ENCODE assay signal across 21 cellular contexts in the genomic region with DNA sequence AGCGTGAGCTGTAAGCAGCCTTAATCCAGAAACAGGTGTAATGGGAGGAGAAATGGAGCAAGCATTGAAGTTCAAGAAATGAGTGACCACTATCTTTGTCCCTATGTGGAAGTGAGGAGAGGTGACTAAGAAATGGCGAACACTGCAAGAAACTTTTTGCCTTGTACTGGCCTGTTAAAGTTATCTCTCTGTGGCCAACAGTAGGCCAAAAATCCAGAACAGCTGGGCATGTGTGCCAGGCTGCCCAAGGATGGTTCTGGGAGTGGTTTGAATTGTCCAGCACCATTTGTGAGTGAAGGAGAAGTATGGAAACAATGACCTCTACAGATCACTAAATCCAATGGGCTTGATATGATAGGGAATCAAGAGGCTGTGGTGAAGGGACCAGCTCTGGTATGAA.
DNase-seq lines count a peak whose midpoint lies in the region; ATAC-seq, FAIRE-seq and TF ChIP-seq lines count a peak whose summit lies in the region.
"Had no signal": no experiment of that assay in that cellular context is flagged by ENCODE, and none has a peak within 500 bp of the region (broad histone marks: within the 10 kb centered on the region; RNA-seq: fewer than 3 reads in every experiment).

No MANE protein-coding gene starts in this region.

- H3K79me1 ChIP-seq in IMR-90 (ENCODE audit: low read depth in 1 of 2, low read length in 2 of 2) (peaks cover 0 to 26% of the 10 kb centered on the region in 2 experiments; a peak in 3 of 4 replicates), mesenchymal stem cell (replicated peaks; ENCODE audit: low read length, poor library complexity, severe bottlenecking) (peaks cover 3% of the 10 kb centered on the region), trophoblast cell (ENCODE audit: low read length) (peaks cover 19% of the 10 kb centered on the region)

- peak overlapping the region in 1 of 2 experiments; percentile 31 for H2BK12ac ChIP-seq in mesenchymal stem cell (ENCODE audit: low read length in 2 of 2)
- H2BK12ac ChIP-seq in trophoblast cell (ENCODE audit: low read length), result no peak overlapping the region

- H4K20me1 ChIP-seq in IMR-90 (ENCODE audit: insufficient read depth, low read length), result no peaks in the 10 kb centered on the region
- H4K20me1 ChIP-seq: BLaER1 had no signal

- H3K56ac ChIP-seq in IMR-90 (ENCODE audit: extremely low read depth, insufficient read depth, low read length), result no peak overlapping the region

- H2BK20ac ChIP-seq in IMR-90 (ENCODE audit: low read depth, low read length), result no peak overlapping the region

- H4K8ac ChIP-seq in IMR-90 (ENCODE audit: low read depth in 2 of 2, low read length in 2 of 2) (no peak overlapping the region), mesenchymal stem cell (ENCODE audit: low read length) (no peak overlapping the region), trophoblast cell (ENCODE audit: low read depth, low read length) (no peak overlapping the region)

- CTCF ChIA-PET in IMR-90 (lab: Yijun Ruan, JAX), result interaction anchor here (1.0 kb wide), 1 partner anchor 14 kb away, joined by 4 read pairs; no protein-coding TSS in a partner anchor

- no peak overlapping the region; the same call in 1 of the 2 replicates for H3K4ac ChIP-seq in IMR-90 (ENCODE audit: low read depth, low read length)
- no peak overlapping the region for H3K4ac ChIP-seq in mesenchymal stem cell (ENCODE audit: low read depth in 1 of 2, low read length in 2 of 2)
- H3K4ac ChIP-seq in trophoblast cell (ENCODE audit: low read depth, low read length), result no peak overlapping the region

- no peak overlapping the region for H3K9ac ChIP-seq in IMR-90 (ENCODE audit: low read depth, low read length)
- no peak overlapping the region for H3K9ac ChIP-seq in mesenchymal stem cell (ENCODE audit: low read length)
- H3K9ac ChIP-seq in trophoblast cell (ENCODE audit: low read length), result no peak overlapping the region
- H3K9ac ChIP-seq: BLaER1, GM23248 had no signal

- H3K9me3 ChIP-seq in IMR-90 (ENCODE audit: control insufficient read depth, insufficient read depth, low read length), result no peaks in the 10 kb centered on the region
- no peaks in the 10 kb centered on the region for H3K9me3 ChIP-seq in mesenchymal stem cell (ENCODE audit: control insufficient read depth, low read length)
- peaks cover 1% of the 10 kb centered on the region for H3K9me3 ChIP-seq in trophoblast cell (ENCODE audit: insufficient read depth, low read depth, low read length)
- H3K9me3 ChIP-seq in right lobe of liver, result no peaks in the 10 kb centered on the region
- H3K9me3 ChIP-seq in pancreas, result no peaks in the 10 kb centered on the region
- H3K9me3 ChIP-seq: BLaER1, Caco-2 had no signal

- H3K36me3 ChIP-seq in IMR-90 (ENCODE audit: control insufficient read depth, insufficient read depth, low read length) (no peaks in the 10 kb centered on the region), mesenchymal stem cell (ENCODE audit: control insufficient read depth in 1 of 2, insufficient read depth in 2 of 2, low read depth in 1 of 2, low read length in 2 of 2) (no peaks in the 10 kb centered on the region), trophoblast cell (ENCODE audit: control insufficient read depth in 1 of 2, insufficient read depth in 2 of 2, low read length in 2 of 2) (no peaks in the 10 kb centered on the region), right lobe of liver (no peaks in the 10 kb centered on the region), pancreas (no peaks in the 10 kb centered on the region)
- H3K36me3 ChIP-seq: BLaER1 had no signal

- 100% methylated on average over 1 of the region's 2 CpGs; no CpG with 5 or more reads in 1 of the 2 experiments for WGBS in IMR-90 (ENCODE audit: extremely low coverage in 2 of 2, insufficient read length in 1 of 2), 2 experiments
- 99% methylated on average over 2 of the region's 2 CpGs for WGBS in mesenchymal stem cell
- WGBS in trophoblast cell (ENCODE audit: extremely low coverage, insufficient coverage, insufficient read length), result no CpG with 5 or more reads among the region's 2 CpGs
- WGBS in right lobe of liver (ENCODE audit: insufficient coverage, low coverage, low lambda C conversion rate, missing lambda C conversion rate), result 100% methylated on average over 2 of the region's 2 CpGs
- WGBS in pancreas, 2 donors, result 89 to 92% methylated on average over 2 of the region's 2 CpGs

- H3K27me3 ChIP-seq in IMR-90 (ENCODE audit: control insufficient read depth, insufficient read depth, low read length), result no peaks in the 10 kb centered on the region
- no peaks in the 10 kb centered on the region for H3K27me3 ChIP-seq in mesenchymal stem cell (ENCODE audit: control insufficient read depth in 1 of 2, insufficient read depth in 1 of 2, low read length in 2 of 2)
- no peaks in the 10 kb centered on the region for H3K27me3 ChIP-seq in trophoblast cell (ENCODE audit: insufficient read depth, low read length)
- H3K27me3 ChIP-seq in right lobe of liver, result no peaks in the 10 kb centered on the region
- no peaks in the 10 kb centered on the region for H3K27me3 ChIP-seq in pancreas
- H3K27me3 ChIP-seq: BLaER1 had no signal

- BruUV-seq in IMR-90 (replicated peaks; lab: Mats Ljungman, UMichigan), result no TSS peak

- TF ChIP-seq POLR2A in IMR-90 (IDR thresholded peaks at IDR 0.05; ENCODE audit: low read depth, low read length) (no peak), right lobe of liver (IDR thresholded peaks at IDR 0.05) (no peak), GM12891 (IDR thresholded peaks at IDR 0.05; ENCODE audit: low read depth, low read length) (no peak)

- peaks cover 6% of the 10 kb centered on the region for H3K9me1 ChIP-seq in IMR-90 (ENCODE audit: insufficient read depth, low read length)

- H3K14ac ChIP-seq in IMR-90 (replicated peaks; ENCODE audit: low read depth, low read length), result no peak overlapping the region
- no peak overlapping the region for H3K14ac ChIP-seq in mesenchymal stem cell (ENCODE audit: low read length in 2 of 2)
- no peak overlapping the region for H3K14ac ChIP-seq in trophoblast cell (ENCODE audit: low read length)

- H3K18ac ChIP-seq in IMR-90 (ENCODE audit: low read depth, low read length), result no peak overlapping the region
- H3K18ac ChIP-seq in mesenchymal stem cell (ENCODE audit: low read depth in 1 of 2, low read length in 2 of 2), result no peak overlapping the region
- no peak overlapping the region for H3K18ac ChIP-seq in trophoblast cell (ENCODE audit: low read length)

- TF ChIP-seq RAD21 in IMR-90 (IDR thresholded peaks at IDR 0.05; ENCODE audit: low read length), result no peak

- H4K5ac ChIP-seq in IMR-90 (ENCODE audit: low read depth, low read length), result no peak overlapping the region

- no peak overlapping the region for H2AK5ac ChIP-seq in IMR-90 (ENCODE audit: low read depth, low read length)
- peak overlapping the region; percentile 10 for H2AK5ac ChIP-seq in mesenchymal stem cell (ENCODE audit: low read length, severe bottlenecking)
- H2AK5ac ChIP-seq in trophoblast cell (ENCODE audit: low read length), result no peak overlapping the region

- no peak overlapping the region for H4K91ac ChIP-seq in IMR-90 (ENCODE audit: insufficient read depth, low read depth, low read length)
- no peak overlapping the region for H4K91ac ChIP-seq in mesenchymal stem cell (ENCODE audit: low read length)
- H4K91ac ChIP-seq in trophoblast cell (ENCODE audit: low read depth, low read length), result no peak overlapping the region

- intact Hi-C loops in IMR-90 (cut with micrococcal nuclease) (no loop called here), right lobe of liver (cut with DNase I) (no loop called here), pancreas (cut with DNase I) (no loop called here)

- no peak for TF ChIP-seq CTCF in IMR-90 (conservative IDR thresholded peaks at IDR 0.05; ENCODE audit: low read depth, low read length)
- no peak for TF ChIP-seq CTCF in right lobe of liver (IDR thresholded peaks at IDR 0.05)
- no peak for TF ChIP-seq CTCF in pancreas (IDR thresholded peaks at IDR 0.05)

- DNase-seq in IMR-90 (no peak), mesenchymal stem cell (no peak), trophoblast cell (no peak), right lobe of liver (no peak), pancreas (no peak), GM12891 (ENCODE audit: insufficient read length, low spot score) (no peak)
- DNase-seq: Caco-2; CD4-positive, CD25-positive, alpha-beta regulatory T cell; CD8-positive, alpha-beta T cell; DMS153; DND-41; GM23248; H7; HCEC 1CT had no signal

- no peak for FAIRE-seq in pancreas (lab: Jason Lieb, UNC)
- FAIRE-seq in GM12891 (lab: Jason Lieb, UNC), result no peak
- FAIRE-seq: A204.1, G401.6, GM19239, H1 had no signal

- H3K4me3 ChIP-seq in IMR-90 (ENCODE audit: insufficient read depth, low read depth, low read length) (no peak overlapping the region), mesenchymal stem cell (ENCODE audit: insufficient read depth in 1 of 2, low read depth in 1 of 2, low read length in 2 of 2) (no peak overlapping the region), trophoblast cell (ENCODE audit: low read depth, low read length) (no peak overlapping the region), right lobe of liver (no peak overlapping the region), pancreas (no peak overlapping the region)
- H3K4me3 ChIP-seq: BLaER1, GM23248 had no signal

- H2BK15ac ChIP-seq in IMR-90 (ENCODE audit: low read depth, low read length) (peak overlapping the region; percentile 15; the same call in 1 of the 3 replicates), mesenchymal stem cell (ENCODE audit: low read depth, poor library complexity, severe bottlenecking) (no peak overlapping the region)

- no peak overlapping the region for H3K4me2 ChIP-seq in IMR-90 (ENCODE audit: low read depth, low read length)
- no peak overlapping the region for H3K4me2 ChIP-seq in mesenchymal stem cell (ENCODE audit: low read length, poor library complexity, severe bottlenecking)
- no peak overlapping the region for H3K4me2 ChIP-seq in trophoblast cell (ENCODE audit: low read length)
- H3K4me2 ChIP-seq: BLaER1 had no signal

- no peak overlapping the region for H4K12ac ChIP-seq in trophoblast cell (ENCODE audit: low read depth, low read length)

- H2BK5ac ChIP-seq in IMR-90 (ENCODE audit: low read depth, low read length, poor library complexity, severe bottlenecking) (no peak overlapping the region), mesenchymal stem cell (ENCODE audit: low read depth, low read length, poor library complexity, severe bottlenecking) (no peak overlapping the region), trophoblast cell (ENCODE audit: low read depth, low read length, poor library complexity) (no peak overlapping the region)

- no peak overlapping the region for H3K23ac ChIP-seq in IMR-90 (ENCODE audit: low read depth, low read length)
- H3K23ac ChIP-seq in mesenchymal stem cell (ENCODE audit: low read length in 2 of 2), result no peak overlapping the region
- no peak overlapping the region for H3K23ac ChIP-seq in trophoblast cell (ENCODE audit: low read length)

- POLR2A ChIA-PET in IMR-90 (lab: Charles Lee; ENCODE audit: unreplicated experiment), result no interaction called here

- no peak overlapping the region for H3K27ac ChIP-seq in IMR-90 (ENCODE audit: insufficient read depth, low read length)
- no peak overlapping the region for H3K27ac ChIP-seq in mesenchymal stem cell (ENCODE audit: low read length, poor library complexity, severe bottlenecking)
- H3K27ac ChIP-seq in trophoblast cell (ENCODE audit: low read depth, low read length), result no peak overlapping the region
- no peak overlapping the region for H3K27ac ChIP-seq in right lobe of liver
- H3K27ac ChIP-seq in pancreas, result no peak overlapping the region
- H3K27ac ChIP-seq: 22Rv1, BLaER1, C4-2B, GM23248 had no signal

- no peak overlapping the region for H2AK9ac ChIP-seq in IMR-90 (replicated peaks; ENCODE audit: low read depth, low read length, poor library complexity)

- ATAC-seq in IMR-90 (ENCODE audit: low read depth) (no peak), right lobe of liver (no peak), pancreas (no peak)
- ATAC-seq: CD8-positive, alpha-beta T cell had no signal

- H3K4me1 ChIP-seq in IMR-90 (ENCODE audit: control insufficient read depth, insufficient read depth, low read length), result peaks cover 15% of the 10 kb centered on the region
- H3K4me1 ChIP-seq in mesenchymal stem cell (ENCODE audit: control insufficient read depth, insufficient read depth, low read depth, low read length), result peaks cover 5% of the 10 kb centered on the region
- peaks cover 4 to 15% of the 10 kb centered on the region in 2 experiments for H3K4me1 ChIP-seq in trophoblast cell (ENCODE audit: control insufficient read depth in 1 of 2, insufficient read depth in 2 of 2, low read length in 2 of 2)
- peaks cover 0 to 14% (median 5%) of the 10 kb centered on the region in 4 donors for H3K4me1 ChIP-seq in right lobe of liver
- H3K4me1 ChIP-seq in pancreas, result no peaks in the 10 kb centered on the region

- H3K79me2 ChIP-seq in trophoblast cell (ENCODE audit: control insufficient read depth, insufficient read depth, low read length, poor library complexity), result no peaks in the 10 kb centered on the region

- H2AFZ ChIP-seq in IMR-90 (replicated peaks; ENCODE audit: low read length, poor library complexity) (no peak overlapping the region), mesenchymal stem cell (ENCODE audit: low read depth, low read length) (no peak overlapping the region), trophoblast cell (ENCODE audit: insufficient read depth, low read length, poor library complexity) (no peak overlapping the region)
- H2AFZ ChIP-seq: GM23248 had no signal

- dilution Hi-C loops in IMR-90 (cut with HindIII; ENCODE audit: low sequenced_read_pairs, unreplicated experiment), result no loop called here

- in situ Hi-C loops in IMR-90 (cut with MboI; ENCODE audit: low sequenced_read_pairs), result no loop called here

- H2BK120ac ChIP-seq in IMR-90 (ENCODE audit: low read depth, low read length) (no peak overlapping the region), mesenchymal stem cell (ENCODE audit: low read depth, low read length) (no peak overlapping the region), trophoblast cell (ENCODE audit: insufficient read depth, low read length, poor library complexity) (peak overlapping the region; percentile 43)
